ENCODE assay signal across 13 cellular contexts in genomic region chr14:39247256-39247655, GRCh38. TPM values are rescaled to one million over a fixed set of nuclear protein-coding genes. Genes with fewer than 3 reads are reported as not detected.
A peak's percentile ranks its signal among the peaks of the same experiment; 100 is the strongest.
DNase-seq lines count a peak whose midpoint lies in the region; ATAC-seq, FAIRE-seq and TF ChIP-seq lines count a peak whose summit lies in the region.
"Had no signal": no experiment of that assay in that cellular context is flagged by ENCODE, and none has a peak within 500 bp of the region (broad histone marks: within the 10 kb centered on the region; RNA-seq: fewer than 3 reads in every experiment).

No MANE protein-coding gene starts in this region.

- DNase-seq in ELR (ENCODE audit: low read depth): peak; percentile 89
- peak; percentile 87 for DNase-seq in RKO (ENCODE audit: low spot score)
- DNase-seq in epithelial cell of prostate (ENCODE audit: low read depth, low spot score): peak; percentile 60
- DNase-seq in retinal pigment epithelial cell (ENCODE audit: low read depth): peak; percentile 63
- no peak for DNase-seq in effector CD8-positive, alpha-beta T cell (lab: John Stamatoyannopoulos, UW)
- DNase-seq in frontal cortex (ENCODE audit: low spot score in 2 of 2): no peak
- DNase-seq: activated naive CD8-positive, alpha-beta T cell treated with anti-CD3 and anti-CD28 coated beads, Interleukin-2, amount 50 U/mL, for 24 hours; stimulated activated CD4-positive, alpha-beta T cell treated with anti-CD3 and anti-CD28 coated beads, Interleukin-12 subunit alpha, Interleukin-12 subunit beta, amount 100 ng/mL, for 4 hours; testis had no signal

- no peak overlapping the region for H3K4me3 ChIP-seq in retinal pigment epithelial cell (ENCODE audit: low read length)
- H3K4me3 ChIP-seq: lung, testis had no signal

- no peak for TF ChIP-seq CTCF in retinal pigment epithelial cell (conservative IDR thresholded peaks at IDR 0.05; ENCODE audit: low read depth, low read length)

- no peak for ATAC-seq in HG02970 (IDR thresholded peaks at IDR 0.05; ENCODE audit: low FRiP score, unreplicated experiment)
- ATAC-seq in HG02571 (IDR thresholded peaks at IDR 0.05; ENCODE audit: unreplicated experiment): no peak
- ATAC-seq: activated CD4-positive, CD25-positive, alpha-beta regulatory T cell treated with anti-CD3 and anti-CD28 coated beads, Interleukin-2, amount 50 U/mL, for 24 hours; activated naive CD8-positive, alpha-beta T cell treated with anti-CD3 and anti-CD28 coated beads, Interleukin-2, amount 50 U/mL, for 24 hours had no signal

- H3K27ac ChIP-seq in epithelial cell of prostate: no peak overlapping the region
- H3K27ac ChIP-seq: testis had no signal

- no peak for FAIRE-seq in frontal cortex (lab: Jason Lieb, UNC)

RNA-seq across cellular contexts. Expression of gene MIA2, which starts 13.5 kb away (rescaled TPM):
- total RNA-seq in frontal cortex: 24.5 TPM

Comparison
In these comparisons a context has a peak if more than half of its experiments do, and no peak if none do; other contexts are left out.
1. DNase-seq: peak in ELR (single experiment), RKO (single experiment), epithelial cell of prostate (single experiment) and retinal pigment epithelial cell (single experiment); none in effector CD8-positive, alpha-beta T cell (single experiment) and frontal cortex (0 of 2).